In the genomic region with DNA sequence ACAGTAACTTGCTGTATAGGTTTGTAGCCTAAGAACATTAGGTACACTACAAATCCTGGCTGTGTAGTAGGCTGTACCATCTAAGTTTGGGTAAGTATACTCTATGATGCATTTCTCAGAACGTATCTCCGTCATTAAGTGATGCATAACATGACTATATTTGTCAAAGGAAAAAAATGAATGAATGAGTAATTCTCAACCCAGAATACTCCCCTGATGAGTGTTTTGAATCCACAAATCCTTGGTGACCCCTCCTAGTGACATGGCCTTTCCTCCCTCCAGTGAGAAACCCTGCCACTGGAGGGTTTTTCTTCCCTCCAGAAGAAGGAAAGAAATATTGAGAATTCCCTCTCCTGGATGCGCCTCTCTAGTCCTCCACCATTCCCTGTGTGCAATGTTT, we compare ENCODE assay signal across 22 cellular contexts. TPM values are rescaled to one million over a fixed set of nuclear protein-coding genes. Genes with fewer than 3 reads are reported as not detected.
"Had no signal": no experiment of that assay in that cellular context is flagged by ENCODE, and none has a peak within 500 bp of the region (broad histone marks: within the 10 kb centered on the region; RNA-seq: fewer than 3 reads in every experiment).

No MANE protein-coding gene starts in this region.

- H3K4me3 ChIP-seq: breast epithelium, right lobe of liver, testis, transverse colon had no signal

- H3K4me1 ChIP-seq: breast epithelium, right lobe of liver, testis, transverse colon had no signal

- H3K27me3 ChIP-seq: right lobe of liver, testis, transverse colon had no signal

- H3K36me3 ChIP-seq: breast epithelium, right lobe of liver, transverse colon had no signal

- H3K9me3 ChIP-seq: breast epithelium, right lobe of liver, testis, transverse colon had no signal

- ATAC-seq: activated CD8-positive, alpha-beta T cell treated with anti-CD3 and anti-CD28 coated beads for 36 hours; activated T-cell treated with anti-CD3 and anti-CD28 coated beads, Interleukin-2, amount 50 U/mL, for 4 hours; activated T-helper 17 cell treated with anti-CD3 and anti-CD28 coated beads, Interleukin-2, amount 50 U/mL, for 72 hours; left cardiac atrium; left ventricle myocardium superior; right lobe of liver; stimulated activated naive CD8-positive, alpha-beta T cell treated with anti-CD3 and anti-CD28 coated beads, Interleukin-15, Interleukin-2, amounts not matched to agents 100 U/mL and 50 U/mL, for 24 hours had no signal

- H3K27ac ChIP-seq: breast epithelium, right lobe of liver, testis, transverse colon had no signal

- DNase-seq: activated CD4-positive, alpha-beta T cell treated with anti-CD3 and anti-CD28 coated beads, Interleukin-2, amount 50 U/mL, for 1 hour; activated CD4-positive, CD25-positive, alpha-beta regulatory T cell treated with anti-CD3 and anti-CD28 coated beads, Interleukin-2, amount 50 U/mL, for 72 hours; activated CD8-positive, alpha-beta T cell treated with anti-CD3 and anti-CD28 coated beads for 36 hours; activated gamma-delta T cell treated with Interleukin-2 at 50 U/mL for 16 hours; activated naive CD4-positive, alpha-beta T cell treated with anti-CD3 and anti-CD28 coated beads, Interleukin-2, amount 50 U/mL, for 16 hours; activated T-cell treated with anti-CD3 and anti-CD28 coated beads, Interleukin-2, amount 50 U/mL, for 4 hours; amygdala; central memory CD4-positive, alpha-beta T cell; left cardiac atrium; left ventricle myocardium superior; right lobe of liver; stimulated activated CD4-positive, alpha-beta T cell treated with anti-CD3 and anti-CD28 coated beads, Interleukin-4, amount 100 ng/mL, for 1 hour; stimulated activated naive CD8-positive, alpha-beta T cell treated with anti-CD3 and anti-CD28 coated beads, Interleukin-15, Interleukin-2, amounts not matched to agents 100 U/mL and 50 U/mL, for 24 hours; T1000; testis; transverse colon had no signal

RNA-seq across cellular contexts. Expression of gene SALL1, which starts 24.0 kb away (rescaled TPM):
- total RNA-seq: activated CD8-positive, alpha-beta T cell treated with anti-CD3 and anti-CD28 coated beads for 36 hours; activated T-cell treated with anti-CD3 and anti-CD28 coated beads, Interleukin-2, amount 50 U/mL, for 4 hours; activated T-helper 17 cell treated with anti-CD3 and anti-CD28 coated beads, Interleukin-2, amount 50 U/mL, for 72 hours; endothelial cell of umbilical vein; left ventricle myocardium superior; lung microvascular endothelial cell; posterior vena cava; skeletal muscle tissue had no signal
- polyA plus RNA-seq: endothelial cell of umbilical vein had no signal
